ENCODE assay signal across 8 cellular contexts in the genomic region with DNA sequence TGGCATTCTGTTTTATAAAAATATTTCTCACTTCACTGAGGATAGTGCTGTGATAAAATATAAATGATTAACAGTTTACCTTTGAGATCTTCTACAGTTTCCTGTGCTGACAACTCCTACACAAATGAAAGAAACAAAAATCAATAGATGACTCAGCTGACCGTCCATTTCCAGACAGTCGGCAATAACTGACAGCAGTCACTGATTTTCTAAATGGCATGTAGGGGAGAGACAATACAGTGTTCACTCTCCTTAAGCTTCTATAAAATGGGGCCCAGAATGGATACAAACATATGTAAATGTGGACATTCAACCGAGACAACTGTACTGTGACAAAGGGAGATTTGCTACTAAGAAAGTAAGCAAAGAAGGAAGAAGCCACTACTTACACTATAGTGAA. TPM values are rescaled to one million over a fixed set of nuclear protein-coding genes. Genes with fewer than 3 reads are reported as not detected.
DNase-seq lines count a peak whose midpoint lies in the region; ATAC-seq and TF ChIP-seq lines count a peak whose summit lies in the region.

No MANE protein-coding gene starts in this region.

- H3K27me3 ChIP-seq in heart left ventricle: no peaks in the 10 kb centered on the region
- no peaks in the 10 kb centered on the region for H3K27me3 ChIP-seq in mesenchymal stem cell (ENCODE audit: control insufficient read depth in 1 of 2, insufficient read depth in 1 of 2, low read length in 2 of 2)

- no peak for TF ChIP-seq CTCF in heart left ventricle (IDR thresholded peaks at IDR 0.05)

- H3K4me3 ChIP-seq in heart left ventricle (no peak overlapping the region), mesenchymal stem cell (ENCODE audit: insufficient read depth in 1 of 2, low read depth in 1 of 2, low read length in 2 of 2) (no peak overlapping the region)

- no peak overlapping the region for H3K4ac ChIP-seq in mesenchymal stem cell (ENCODE audit: low read depth in 1 of 2, low read length in 2 of 2)

- H2BK12ac ChIP-seq in mesenchymal stem cell (ENCODE audit: low read length in 2 of 2): no peak overlapping the region

- no peaks in the 10 kb centered on the region for H3K4me1 ChIP-seq in heart left ventricle
- peaks cover 6% of the 10 kb centered on the region for H3K4me1 ChIP-seq in mesenchymal stem cell (ENCODE audit: control insufficient read depth, insufficient read depth, low read depth, low read length)

- TF ChIP-seq POLR2A in heart left ventricle (IDR thresholded peaks at IDR 0.05): no peak

- H3K36me3 ChIP-seq in heart left ventricle (peaks cover 0 to 21% (median 0%) of the 10 kb centered on the region in 9 donors), mesenchymal stem cell (ENCODE audit: control insufficient read depth in 1 of 2, insufficient read depth in 2 of 2, low read depth in 1 of 2, low read length in 2 of 2) (peaks cover 14 to 74% of the 10 kb centered on the region in 2 experiments)

- no peak overlapping the region for H3K27ac ChIP-seq in heart left ventricle
- no peak overlapping the region for H3K27ac ChIP-seq in mesenchymal stem cell (ENCODE audit: low read length, poor library complexity, severe bottlenecking)

- H2AFZ ChIP-seq in mesenchymal stem cell (ENCODE audit: low read depth, low read length): no peak overlapping the region

- 74 to 84% (median 74%) methylated on average over 3 of the region's 3 CpGs for WGBS in heart left ventricle, 4 donors
- WGBS in mesenchymal stem cell: 85% methylated on average over 2 of the region's 3 CpGs

- no peak overlapping the region for H2BK120ac ChIP-seq in mesenchymal stem cell (ENCODE audit: low read depth, low read length)

- no peak overlapping the region for H3K9ac ChIP-seq in mesenchymal stem cell (ENCODE audit: low read length)

- H3K9me3 ChIP-seq in heart left ventricle: no peaks in the 10 kb centered on the region
- H3K9me3 ChIP-seq in mesenchymal stem cell (ENCODE audit: control insufficient read depth, low read length): no peaks in the 10 kb centered on the region

- H3K14ac ChIP-seq in mesenchymal stem cell (ENCODE audit: low read length in 2 of 2): no peak overlapping the region

- intact Hi-C loops in heart left ventricle (cut with DNase I): no loop called here

- H4K8ac ChIP-seq in mesenchymal stem cell (ENCODE audit: low read length): no peak overlapping the region

- peaks cover 36% of the 10 kb centered on the region for H3K79me1 ChIP-seq in mesenchymal stem cell (replicated peaks; ENCODE audit: low read length, poor library complexity, severe bottlenecking)

- no peak overlapping the region for H3K4me2 ChIP-seq in mesenchymal stem cell (ENCODE audit: low read length, poor library complexity, severe bottlenecking)

- DNase-seq in left lobe of liver (ENCODE audit: low spot score) (no peak), heart left ventricle (no peak), mesenchymal stem cell (no peak), H4 (ENCODE audit: low spot score) (no peak)
- no peak for DNase-seq in effector CD8-positive, alpha-beta T cell (lab: John Stamatoyannopoulos, UW)

- no peak overlapping the region for H3K23ac ChIP-seq in mesenchymal stem cell (ENCODE audit: low read length in 2 of 2)

- ATAC-seq in GM18868 (IDR thresholded peaks at IDR 0.05; ENCODE audit: unreplicated experiment): peak; percentile 85
- ATAC-seq in GM21717 (IDR thresholded peaks at IDR 0.05; ENCODE audit: unreplicated experiment): peak; percentile 94
- peak; percentile 97 for ATAC-seq in HG03432 (IDR thresholded peaks at IDR 0.05; ENCODE audit: unreplicated experiment)
- peak; percentile 81 for ATAC-seq in left lobe of liver
- ATAC-seq in heart left ventricle: no peak

- no peak overlapping the region for H2BK5ac ChIP-seq in mesenchymal stem cell (ENCODE audit: low read depth, low read length, poor library complexity, severe bottlenecking)

- H3K18ac ChIP-seq in mesenchymal stem cell (ENCODE audit: low read depth in 1 of 2, low read length in 2 of 2): no peak overlapping the region

- H4K91ac ChIP-seq in mesenchymal stem cell (ENCODE audit: low read length): no peak overlapping the region

- no peak overlapping the region for H2BK15ac ChIP-seq in mesenchymal stem cell (ENCODE audit: low read depth, poor library complexity, severe bottlenecking)

- H2AK5ac ChIP-seq in mesenchymal stem cell (ENCODE audit: low read length, severe bottlenecking): no peak overlapping the region

RNA-seq across cellular contexts. Expression of gene PCNX2, which starts 34.3 kb away (rescaled TPM):
- total RNA-seq in left lobe of liver (0.73 TPM), heart left ventricle (1 to 10 TPM in 8 of 9 donors, under 1 TPM in 1; 0.90 to 5.3 (median 2.3) TPM)
- under 1 TPM; 0.27 to 0.32 TPM for polyA plus RNA-seq in heart left ventricle
- 16.2 TPM for polyA plus RNA-seq in mesenchymal stem cell (2013, experiment 1 of 2)
- 15.7 TPM for polyA plus RNA-seq in mesenchymal stem cell (2013, experiment 2 of 2)
- total RNA-seq in H4 (2014; rRNA removed; shearing (Covaris generic)): 14.7 and 18.6 TPM in 2 replicates

Comparison
In these comparisons a context has a peak if more than half of its experiments do, and no peak if none do; other contexts are left out.
1. ATAC-seq: peak in GM18868 (single experiment), GM21717 (single experiment), HG03432 (single experiment) and left lobe of liver (single experiment); none in heart left ventricle (0 of 4).